ENCODE assay signal across 24 cellular contexts in the genomic region with DNA sequence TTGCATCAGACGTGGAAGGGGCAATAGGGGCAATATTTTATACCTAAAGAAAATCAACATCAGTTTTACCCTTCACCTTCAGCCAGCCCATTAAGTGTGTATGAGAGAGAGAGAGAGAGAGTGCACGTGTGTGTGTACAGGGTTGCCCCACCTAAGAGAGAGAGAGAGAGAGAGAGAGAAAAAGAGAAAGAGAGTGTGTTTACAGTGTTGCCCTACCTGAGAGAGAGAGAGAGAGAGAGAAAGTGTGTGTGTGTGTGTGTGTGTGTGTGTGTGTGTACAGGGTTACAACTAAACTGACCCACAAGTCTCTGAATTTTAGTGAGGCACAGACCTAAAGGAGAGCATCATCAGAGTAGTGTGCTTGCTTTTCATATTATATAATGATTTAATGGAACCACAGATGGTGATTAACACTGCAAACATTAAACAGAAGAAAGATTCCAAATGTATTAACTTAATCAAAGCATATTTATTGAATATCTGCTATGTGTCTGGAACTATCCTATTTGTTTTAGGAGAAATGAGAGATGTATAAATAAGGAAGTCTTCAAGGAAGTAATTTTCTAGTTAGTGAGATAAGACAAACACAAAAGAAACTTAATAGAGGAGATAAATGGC.
DNase-seq lines count a peak whose midpoint lies in the region; ATAC-seq, FAIRE-seq and TF ChIP-seq lines count a peak whose summit lies in the region.
"Had no signal": no experiment of that assay in that cellular context is flagged by ENCODE, and none has a peak within 500 bp of the region (broad histone marks: within the 10 kb centered on the region; RNA-seq: fewer than 3 reads in every experiment).

No MANE protein-coding gene starts in this region.

- CTCF ChIA-PET in Caco-2 (lab: Charles Lee) (no interaction called here), IMR-90 (lab: Yijun Ruan, JAX) (no interaction called here)

- no peak overlapping the region for H3K4me2 ChIP-seq in IMR-90 (ENCODE audit: low read depth, low read length)

- DNase-seq in Caco-2 (no peak), IMR-90 (no peak), mucosa of descending colon (no peak), GM12891 (ENCODE audit: insufficient read length, low spot score) (no peak), SJCRH30 (no peak), GM20000 (ENCODE audit: low spot score) (no peak)
- no peak for DNase-seq in activated naive CD8-positive, alpha-beta T cell treated with anti-CD3 and anti-CD28 coated beads for 36 hours
- DNase-seq: BE2C; CD4-positive, CD25-positive, alpha-beta regulatory T cell; DMS 273 treated with DMSO at 0.1 percent for 48 hours; MM.1S; NCI-H1092; NCI-H1436; NCI-H2029; NCI-H345; NCI-H524 treated with DMSO at 0.1 percent for 48 hours; OCI-M1; RPMI8226; SHP77 treated with DMSO at 0.1 percent for 48 hours; T-cell had no signal

- H3K4me3 Mint-ChIP-seq in Caco-2 (ENCODE audit: unreplicated experiment) = no peak overlapping the region
- no peak overlapping the region for H3K4me3 Mint-ChIP-seq in activated naive CD8-positive, alpha-beta T cell treated with anti-CD3 and anti-CD28 coated beads for 36 hours
- H3K4me3 Mint-ChIP-seq: CD4-positive, CD25-positive, alpha-beta regulatory T cell; T-cell had no signal

- H3K18ac ChIP-seq in IMR-90 (ENCODE audit: low read depth, low read length) = no peak overlapping the region; the same call in 1 of the 2 replicates

- no peak overlapping the region; the same call in 1 of the 2 replicates for H2AK5ac ChIP-seq in IMR-90 (ENCODE audit: low read depth, low read length)

- H3K9ac ChIP-seq in IMR-90 (ENCODE audit: low read depth, low read length) = no peak overlapping the region

- in situ Hi-C loops in IMR-90 (cut with MboI; ENCODE audit: low sequenced_read_pairs) = loop anchor here (10.0 kb wide), 1 partner anchor 550 kb away; no protein-coding TSS in a partner anchor

- H2BK120ac ChIP-seq in IMR-90 (ENCODE audit: low read depth, low read length) = no peak overlapping the region

- H3K36me3 ChIP-seq in Caco-2 (ENCODE audit: control insufficient read depth, insufficient read depth, low read length) = no peaks in the 10 kb centered on the region
- H3K36me3 ChIP-seq in IMR-90 (ENCODE audit: control insufficient read depth, insufficient read depth, low read length) = no peaks in the 10 kb centered on the region
- no peaks in the 10 kb centered on the region for H3K36me3 ChIP-seq in mucosa of descending colon (ENCODE audit: low read depth)
- no peaks in the 10 kb centered on the region for H3K36me3 ChIP-seq in SJCRH30
- H3K36me3 ChIP-seq: BE2C had no signal

- no peak overlapping the region for H3K56ac ChIP-seq in IMR-90 (ENCODE audit: extremely low read depth, insufficient read depth, low read length)

- H3K9me1 ChIP-seq in IMR-90 (ENCODE audit: insufficient read depth, low read length) = no peaks in the 10 kb centered on the region; the same call in 1 of the 2 replicates

- no peaks in the 10 kb centered on the region for H4K20me1 ChIP-seq in IMR-90 (ENCODE audit: insufficient read depth, low read length)

- H2BK5ac ChIP-seq in IMR-90 (ENCODE audit: low read depth, low read length, poor library complexity, severe bottlenecking) = no peak overlapping the region

- H3K4ac ChIP-seq in IMR-90 (ENCODE audit: low read depth, low read length) = no peak overlapping the region

- H3K27ac Mint-ChIP-seq in Caco-2 (ENCODE audit: unreplicated experiment) = peak overlapping the region; percentile 14
- no peak overlapping the region for H3K27ac Mint-ChIP-seq in activated naive CD8-positive, alpha-beta T cell treated with anti-CD3 and anti-CD28 coated beads for 36 hours
- H3K27ac Mint-ChIP-seq: CD4-positive, CD25-positive, alpha-beta regulatory T cell; T-cell had no signal

- no TSS peak for BruUV-seq in Caco-2 (replicated peaks; lab: Mats Ljungman, UMichigan)
- no TSS peak for BruUV-seq in IMR-90 (replicated peaks; lab: Mats Ljungman, UMichigan)

- H3K4me1 Mint-ChIP-seq in Caco-2 (ENCODE audit: low read depth, unreplicated experiment) = peaks cover 16% of the 10 kb centered on the region
- no peaks in the 10 kb centered on the region for H3K4me1 Mint-ChIP-seq in activated naive CD8-positive, alpha-beta T cell treated with anti-CD3 and anti-CD28 coated beads for 36 hours
- H3K4me1 Mint-ChIP-seq: CD4-positive, CD25-positive, alpha-beta regulatory T cell; T-cell had no signal

- H2AK9ac ChIP-seq in IMR-90 (replicated peaks; ENCODE audit: low read depth, low read length, poor library complexity) = no peak overlapping the region

- TF ChIP-seq RAD21 in IMR-90 (IDR thresholded peaks at IDR 0.05; ENCODE audit: low read length) = no peak

- no peak for FAIRE-seq in GM12891 (lab: Jason Lieb, UNC)
- FAIRE-seq: GM12892, H54, K562 had no signal

- H4K8ac ChIP-seq in IMR-90 (ENCODE audit: low read depth in 2 of 2, low read length in 2 of 2) = no peak overlapping the region

- intact Hi-C loops in Caco-2 (cut with micrococcal nuclease; ENCODE audit: unreplicated experiment) = no loop called here
- intact Hi-C loops in IMR-90 (cut with micrococcal nuclease) = no loop called here
- intact Hi-C loops in mucosa of descending colon (cut with DNase I, micrococcal nuclease) = loop anchor here in 1 of 2 donors (10.0 kb wide), 1 partner anchor 210 kb away; the partner anchor contains the start of gene SEMA3C

- no peaks in the 10 kb centered on the region for H3K36me3 Mint-ChIP-seq in Caco-2 (ENCODE audit: insufficient read depth, unreplicated experiment)
- no peaks in the 10 kb centered on the region for H3K36me3 Mint-ChIP-seq in activated naive CD8-positive, alpha-beta T cell treated with anti-CD3 and anti-CD28 coated beads for 36 hours
- H3K36me3 Mint-ChIP-seq: CD4-positive, CD25-positive, alpha-beta regulatory T cell; T-cell had no signal

- WGBS in IMR-90 (ENCODE audit: extremely low coverage in 2 of 2, insufficient read length in 1 of 2), 2 experiments = no CpG with 5 or more reads among the region's 2 CpGs

- H2BK20ac ChIP-seq in IMR-90 (ENCODE audit: low read depth, low read length) = no peak overlapping the region

- no peaks in the 10 kb centered on the region for H3K79me1 ChIP-seq in IMR-90 (ENCODE audit: low read depth in 1 of 2, low read length in 2 of 2)

- dilution Hi-C loops in IMR-90 (cut with HindIII; ENCODE audit: low sequenced_read_pairs, unreplicated experiment) = no loop called here

- POLR2A ChIA-PET in Caco-2 (lab: Charles Lee) = no interaction called here
- POLR2A ChIA-PET in IMR-90 (lab: Charles Lee; ENCODE audit: unreplicated experiment) = no interaction called here

- no peak overlapping the region for H3K14ac ChIP-seq in IMR-90 (replicated peaks; ENCODE audit: low read depth, low read length)

- ATAC-seq in IMR-90 (ENCODE audit: low read depth) = no peak
- peak; percentile 61 for ATAC-seq in SK-N-SH treated with all-trans-retinoic acid at 6 μM for 48 hours
- ATAC-seq in mucosa of descending colon = peak; percentile 31
- ATAC-seq: K562, T-cell had no signal

- H2BK15ac ChIP-seq in IMR-90 (ENCODE audit: low read depth, low read length) = peak overlapping the region; percentile 42; the same call in 2 of the 3 replicates

- TF ChIP-seq POLR2A in IMR-90 (IDR thresholded peaks at IDR 0.05; ENCODE audit: low read depth, low read length) (no peak), GM12891 (IDR thresholded peaks at IDR 0.05; ENCODE audit: low read depth, low read length) (no peak)

- no peak overlapping the region for H4K5ac ChIP-seq in IMR-90 (ENCODE audit: low read depth, low read length)

- H3K4me1 ChIP-seq in Caco-2 = 0 out of 2 replicates have a peak, but pooled peaks cover 3% of the 10 kb centered on the region
- H3K4me1 ChIP-seq in IMR-90 (ENCODE audit: control insufficient read depth, insufficient read depth, low read length) = peaks cover under 1% of the 10 kb centered on the region; the same call in 1 of the 2 replicates
- no peaks in the 10 kb centered on the region for H3K4me1 ChIP-seq in mucosa of descending colon (ENCODE audit: low read depth)
- peaks cover 1% of the 10 kb centered on the region for H3K4me1 ChIP-seq in SJCRH30

- no peak overlapping the region for H4K91ac ChIP-seq in IMR-90 (ENCODE audit: insufficient read depth, low read depth, low read length)

- no peaks in the 10 kb centered on the region for H3K27me3 Mint-ChIP-seq in Caco-2 (ENCODE audit: insufficient read depth, unreplicated experiment)
- H3K27me3 Mint-ChIP-seq in activated naive CD8-positive, alpha-beta T cell treated with anti-CD3 and anti-CD28 coated beads for 36 hours = no peaks in the 10 kb centered on the region
- H3K27me3 Mint-ChIP-seq: CD4-positive, CD25-positive, alpha-beta regulatory T cell had no signal

- no peaks in the 10 kb centered on the region for H3K9me3 Mint-ChIP-seq in Caco-2 (ENCODE audit: unreplicated experiment)
- H3K9me3 Mint-ChIP-seq in activated naive CD8-positive, alpha-beta T cell treated with anti-CD3 and anti-CD28 coated beads for 36 hours = no peaks in the 10 kb centered on the region

- TF ChIP-seq CTCF in Caco-2 (IDR thresholded peaks at IDR 0.05; ENCODE audit: insufficient read depth in 1 of 2, low read depth in 1 of 2, low read length in 1 of 2, severe bottlenecking in 1 of 2, unreplicated experiment in 1 of 2) (no peak), IMR-90 (conservative IDR thresholded peaks at IDR 0.05; ENCODE audit: low read depth, low read length) (no peak), mucosa of descending colon (IDR thresholded peaks at IDR 0.05) (no peak), GM20000 (IDR thresholded peaks at IDR 0.05; ENCODE audit: extremely low read depth, missing control alignments) (no peak)

- no peaks in the 10 kb centered on the region for H3K9me3 ChIP-seq in Caco-2
- H3K9me3 ChIP-seq in IMR-90 (ENCODE audit: control insufficient read depth, insufficient read depth, low read length) = no peaks in the 10 kb centered on the region
- H3K9me3 ChIP-seq in mucosa of descending colon = no peaks in the 10 kb centered on the region
- H3K9me3 ChIP-seq in SJCRH30 (replicated peaks) = no peaks in the 10 kb centered on the region
- H3K9me3 ChIP-seq: BE2C had no signal

- H3K4me3 ChIP-seq in Caco-2 (ENCODE audit: low read depth, low read length) (no peak overlapping the region), IMR-90 (ENCODE audit: insufficient read depth, low read depth, low read length) (no peak overlapping the region), mucosa of descending colon (no peak overlapping the region), SJCRH30 (no peak overlapping the region)
- H3K4me3 ChIP-seq: K562 had no signal

- H3K27me3 ChIP-seq in Caco-2 (replicated peaks; ENCODE audit: control insufficient read depth, insufficient read depth, low read length) (no peaks in the 10 kb centered on the region), IMR-90 (ENCODE audit: control insufficient read depth, insufficient read depth, low read length) (no peaks in the 10 kb centered on the region), SJCRH30 (no peaks in the 10 kb centered on the region)
- H3K27me3 ChIP-seq: BE2C had no signal

- H3K27ac ChIP-seq in IMR-90 (ENCODE audit: insufficient read depth, low read length) (no peak overlapping the region), SJCRH30 (no peak overlapping the region)

- H3K23ac ChIP-seq in IMR-90 (ENCODE audit: low read depth, low read length) = no peak overlapping the region

- H2AFZ ChIP-seq in IMR-90 (replicated peaks; ENCODE audit: low read length, poor library complexity) = no peak overlapping the region

TF ChIP-seq in GM12891, 5 proteins besides CTCF, POLR2A, EP300 and RAD21 (continues in another document):
- TF ChIP-seq PAX5 (IDR thresholded peaks at IDR 0.05; ENCODE audit: insufficient read depth, low read length, severe bottlenecking) (no peak), SPI1 (IDR thresholded peaks at IDR 0.05; ENCODE audit: low read depth, low read length) (no peak)
